Comparison of ENCODE assay signal across 1 cellular context in the genomic region with DNA sequence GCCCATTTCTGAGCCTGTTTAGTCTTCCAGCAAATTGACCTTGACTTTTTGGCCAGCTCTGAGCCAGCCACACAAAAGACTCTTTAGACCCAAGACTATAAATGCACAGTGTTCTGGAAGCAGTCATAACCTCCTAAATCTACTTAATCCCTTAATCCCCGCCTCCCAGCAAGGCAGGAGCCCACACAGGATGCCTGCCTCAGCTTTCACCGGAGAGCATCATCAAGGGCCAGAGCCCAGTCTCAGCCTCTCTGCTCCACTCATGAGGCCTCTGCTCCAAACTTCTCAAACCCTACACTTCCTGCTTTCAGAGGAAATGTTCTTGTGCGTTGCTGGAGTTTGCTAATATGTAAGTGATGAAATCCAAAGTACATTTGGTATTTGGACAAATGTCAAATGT.
TF ChIP-seq lines count a peak whose summit lies in the region.

No MANE protein-coding gene starts in this region.

TF ChIP-seq in HEK293T, 16 proteins besides CTCF, POLR2A, EP300 and RAD21:
- TF ChIP-seq, protein P1, sequence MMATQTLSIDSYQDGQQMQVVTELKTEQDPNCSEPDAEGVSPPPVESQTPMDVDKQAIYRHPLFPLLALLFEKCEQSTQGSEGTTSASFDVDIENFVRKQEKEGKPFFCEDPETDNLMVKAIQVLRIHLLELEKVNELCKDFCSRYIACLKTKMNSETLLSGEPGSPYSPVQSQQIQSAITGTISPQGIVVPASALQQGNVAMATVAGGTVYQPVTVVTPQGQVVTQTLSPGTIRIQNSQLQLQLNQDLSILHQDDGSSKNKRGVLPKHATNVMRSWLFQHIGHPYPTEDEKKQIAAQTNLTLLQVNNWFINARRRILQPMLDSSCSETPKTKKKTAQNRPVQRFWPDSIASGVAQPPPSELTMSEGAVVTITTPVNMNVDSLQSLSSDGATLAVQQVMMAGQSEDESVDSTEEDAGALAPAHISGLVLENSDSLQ (IDR thresholded peaks at IDR 0.05), result no peak
- TF ChIP-seq ELF4 (IDR thresholded peaks at IDR 0.05), result no peak
